In genomic region chr2:218290316-218291261, GRCh38 we compare ENCODE assay signal across 8 cellular contexts. TPM values are rescaled to one million over a fixed set of nuclear protein-coding genes. Genes with fewer than 3 reads are reported as not detected.
DNase-seq lines count a peak whose midpoint lies in the region; ATAC-seq, FAIRE-seq and TF ChIP-seq lines count a peak whose summit lies in the region.

No MANE protein-coding gene starts in this region.

- H3K4me3 ChIP-seq in bronchial epithelial cell (ENCODE audit: low read depth, low read length), result peak overlapping the region; percentile 92
- peak overlapping the region; percentile 53 for H3K4me3 ChIP-seq in naive thymus-derived CD4-positive, alpha-beta T cell (ENCODE audit: low read length)

- H3K27me3 ChIP-seq in bronchial epithelial cell (ENCODE audit: control insufficient read depth, insufficient read depth, low read length), result no peaks in the 10 kb centered on the region
- H3K27me3 ChIP-seq in naive thymus-derived CD4-positive, alpha-beta T cell (ENCODE audit: control insufficient read depth in 2 of 2, insufficient read depth in 2 of 2, low read length in 2 of 2), result no peaks in the 10 kb centered on the region

- POLR2A ChIA-PET in naive thymus-derived CD4-positive, alpha-beta T cell (lab: Charles Lee), result interaction anchor here (0.6 to 4.5 kb wide), 19 partner anchors 9 to 962 kb away, joined by 3 to 45 read pairs (median 4); partner anchors contain the start of genes AAMP, CATIP, PNKD and TUBA4B
- POLR2A ChIA-PET in HEK293T (lab: Yijun Ruan, JAX), result interaction anchor here (1.0 to 1.5 kb wide), 3 partner anchors 15 to 20 kb away, joined by 3 to 5 read pairs (median 4); partner anchors contain the start of genes AAMP and PNKD

- CTCF ChIA-PET in naive thymus-derived CD4-positive, alpha-beta T cell (lab: Charles Lee), result interaction anchor here (0.7 to 12.4 kb wide), 14 partner anchors 11 to 989 kb away, joined by 3 to 188 read pairs (median 3); partner anchors contain the start of genes AAMP, CATIP, DNAJB2 and PNKD
- CTCF ChIA-PET in HEK293T (lab: Yijun Ruan, JAX), result interaction anchor here (0.6 to 4.3 kb wide), 2 partner anchors 19 to 22 kb away, joined by 6 to 30 read pairs; partner anchors contain the start of genes AAMP and PNKD

- H3K9me3 ChIP-seq in naive thymus-derived CD4-positive, alpha-beta T cell (ENCODE audit: control insufficient read depth in 2 of 3, low read length in 3 of 3), result no peaks in the 10 kb centered on the region

- TF ChIP-seq CTCF in bronchial epithelial cell (IDR thresholded peaks at IDR 0.05; ENCODE audit: insufficient read depth, low read length, severe bottlenecking), result no peak

- ATAC-seq in HG02970 (IDR thresholded peaks at IDR 0.05; ENCODE audit: low FRiP score, unreplicated experiment), result peak; percentile 46
- ATAC-seq in naive thymus-derived CD4-positive, alpha-beta T cell, result peak; percentile 18

- H3K27me3 Mint-ChIP-seq in naive thymus-derived CD4-positive, alpha-beta T cell, result no peaks in the 10 kb centered on the region

- H3K4me1 ChIP-seq in naive thymus-derived CD4-positive, alpha-beta T cell (ENCODE audit: control insufficient read depth in 2 of 2, insufficient read depth in 2 of 2, low read length in 2 of 2), result peaks cover 56 to 59% of the 10 kb centered on the region in 2 donors

- DNase-seq in activated gamma-delta T cell treated with Interleukin-2 at 50 U/mL for 16 hours (peak; percentile 39), activated gamma-delta T cell (lab: John Stamatoyannopoulos, UW) (no peak), RPMI8226 (peak; percentile 17), bronchial epithelial cell (ENCODE audit: low read depth) (no peak), HEK293T (ENCODE audit: extremely low spot score) (no peak), medulla oblongata (ENCODE audit: extremely low spot score) (no peak)
- peak in 7 of 9 donors; percentile 37 to 68 (median 42) for DNase-seq in naive thymus-derived CD4-positive, alpha-beta T cell

- intact Hi-C loops in naive thymus-derived CD4-positive, alpha-beta T cell (cut with micrococcal nuclease), result loop anchor here (1.0 to 5.0 kb wide), 2 partner anchors 420 to 422 kb away; partner anchors contain the start of gene TTLL4 (in 2 of the 2)

- H3K36me3 Mint-ChIP-seq in naive thymus-derived CD4-positive, alpha-beta T cell, result peaks cover 0 to 16% (median 0%) of the 10 kb centered on the region in 5 donors

- H3K27ac ChIP-seq in naive thymus-derived CD4-positive, alpha-beta T cell (ENCODE audit: low read depth, low read length), result peak overlapping the region; percentile 93

- H3K36me3 ChIP-seq in bronchial epithelial cell (ENCODE audit: control insufficient read depth, insufficient read depth, low read length), result peaks cover 1% of the 10 kb centered on the region
- H3K36me3 ChIP-seq in naive thymus-derived CD4-positive, alpha-beta T cell (ENCODE audit: control insufficient read depth in 2 of 3, insufficient read depth in 3 of 3, low read length in 3 of 3), result peaks cover 0 to 4% (median 0%) of the 10 kb centered on the region in 3 experiments

- H3K4me3 Mint-ChIP-seq in naive thymus-derived CD4-positive, alpha-beta T cell, result peak overlapping the region; percentile 82 to 96 (median 92)

- H3K9me3 Mint-ChIP-seq in naive thymus-derived CD4-positive, alpha-beta T cell, result no peaks in the 10 kb centered on the region

- H3K4me1 Mint-ChIP-seq in naive thymus-derived CD4-positive, alpha-beta T cell, result peaks cover 42 to 76% (median 70%) of the 10 kb centered on the region in 7 donors

- H3K27ac Mint-ChIP-seq in naive thymus-derived CD4-positive, alpha-beta T cell, result peak overlapping the region; percentile 88 to 99 (median 98)

- no peak for FAIRE-seq in bronchial epithelial cell (lab: Jason Lieb, UNC)

TF ChIP-seq in HEK293T, 16 proteins besides CTCF, POLR2A, EP300 and RAD21:
- no peak for TF ChIP-seq TARDBP (IDR thresholded peaks at IDR 0.05)
- TF ChIP-seq ELF4 (IDR thresholded peaks at IDR 0.05), result no peak
- TF ChIP-seq HDGF (IDR thresholded peaks at IDR 0.05; ENCODE audit: borderline replicate concordance), result no peak
- no peak for TF ChIP-seq L3MBTL2 (conservative IDR thresholded peaks at IDR 0.05)
- TF ChIP-seq ZNF384 (IDR thresholded peaks at IDR 0.05), result no peak
- TF ChIP-seq LEF1 (IDR thresholded peaks at IDR 0.05; ENCODE audit: borderline replicate concordance), result no peak
- no peak for TF ChIP-seq BHLHE40 (IDR thresholded peaks at IDR 0.05; ENCODE audit: borderline replicate concordance)
- TF ChIP-seq SUZ12 (IDR thresholded peaks at IDR 0.05), result no peak
- no peak for TF ChIP-seq SP1 (IDR thresholded peaks at IDR 0.05)
- TF ChIP-seq FOXA1 (IDR thresholded peaks at IDR 0.05), result no peak
- no peak for TF ChIP-seq NFRKB (IDR thresholded peaks at IDR 0.05)

RNA-seq across cellular contexts. Expression of gene TMBIM1, which starts 1.7 kb away (rescaled TPM):
- 468 and 656 TPM in 2 replicates for total RNA-seq in bronchial epithelial cell
- total RNA-seq in naive thymus-derived CD4-positive, alpha-beta T cell, result 100 to 1,000 TPM in 2 of 5 experiments, 10 to 100 TPM in 3; 51.7 to 112 (median 83.8) TPM
- polyA plus RNA-seq in naive thymus-derived CD4-positive, alpha-beta T cell, result 100 to 1,000 TPM in 1 of 2 donors, 10 to 100 TPM in 1; 92.4 to 115 TPM

RNA-seq across cellular contexts. Expression of gene PNKD, which starts 20.3 kb away (rescaled TPM):
- total RNA-seq in bronchial epithelial cell, result 10.3 and 16.8 TPM in 2 replicates
- total RNA-seq in naive thymus-derived CD4-positive, alpha-beta T cell, result 10 to 100 TPM; 18.5 to 38.4 (median 25.2) TPM
- polyA plus RNA-seq in naive thymus-derived CD4-positive, alpha-beta T cell, result 100 to 1,000 TPM in 1 of 2 donors, 10 to 100 TPM in 1; 92.2 to 108 TPM

RNA-seq across cellular contexts. Expression of gene AAMP, which starts 20.7 kb away (rescaled TPM):
- total RNA-seq in bronchial epithelial cell, result 205 and 229 TPM in 2 replicates
- 10 to 100 TPM; 54.1 to 67.0 (median 61.2) TPM for total RNA-seq in naive thymus-derived CD4-positive, alpha-beta T cell
- polyA plus RNA-seq in naive thymus-derived CD4-positive, alpha-beta T cell, result 100 to 1,000 TPM in 1 of 2 donors, 10 to 100 TPM in 1; 98.6 to 108 TPM

RNA-seq across cellular contexts. Expression of gene GPBAR1, which starts 29.8 kb away (rescaled TPM):
- under 0.01 TPM in 1 of 2 replicates, not detected in the other for total RNA-seq in bronchial epithelial cell
- 10 to 100 TPM in 1 of 5 experiments, 1 to 10 TPM in 3, under 1 TPM in 1; 0.80 to 12.9 (median 1.9) TPM for total RNA-seq in naive thymus-derived CD4-positive, alpha-beta T cell
- under 1 TPM; 0.15 to 0.27 TPM for polyA plus RNA-seq in naive thymus-derived CD4-positive, alpha-beta T cell

Comparison
In these comparisons a context has a peak if more than half of its experiments do, and no peak if none do; other contexts are left out.
1. DNase-seq: peak in activated gamma-delta T cell treated with Interleukin-2 at 50 U/mL for 16 hours (single experiment), RPMI8226 (single experiment) and naive thymus-derived CD4-positive, alpha-beta T cell (7 of 9); none in activated gamma-delta T cell (single experiment), bronchial epithelial cell (single experiment), HEK293T (single experiment) and medulla oblongata (single experiment).